Comparison of ENCODE assay signal across 24 cellular contexts in the genomic region with DNA sequence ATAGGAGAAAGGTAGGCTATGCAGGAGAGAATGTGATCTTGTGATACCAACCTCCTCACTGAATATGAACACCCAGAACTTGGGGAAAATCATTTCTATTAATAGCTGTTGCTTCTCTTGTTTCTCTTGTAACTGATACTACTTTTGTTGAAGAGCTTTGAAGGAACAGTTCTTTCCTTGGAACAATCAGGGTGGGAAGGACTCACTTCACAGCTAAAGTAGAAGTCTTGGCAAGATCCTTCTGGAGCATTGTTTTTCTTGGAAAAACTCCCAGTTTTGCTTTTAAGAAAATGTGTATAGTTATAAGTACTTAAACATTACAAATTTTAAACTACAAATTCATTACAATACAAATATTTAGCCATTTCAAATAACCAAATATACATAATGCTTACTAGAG. TPM values are rescaled to one million over a fixed set of nuclear protein-coding genes. Genes with fewer than 3 reads are reported as not detected.
"Had no signal": no experiment of that assay in that cellular context is flagged by ENCODE, and none has a peak within 500 bp of the region (broad histone marks: within the 10 kb centered on the region; RNA-seq: fewer than 3 reads in every experiment).

No MANE protein-coding gene starts in this region.

- H3K4me3 Mint-ChIP-seq: activated CD4-positive, alpha-beta T cell treated with anti-CD3 and anti-CD28 coated beads, Interleukin-2, amount 10 ng/mL, durations not matched to agents 7 days and 5 days; activated CD8-positive, alpha-beta T cell treated with anti-CD3 and anti-CD28 coated beads, Interleukin-2, amount 10 ng/mL, durations not matched to agents 7 days and 5 days; activated T-cell treated with anti-CD3 and anti-CD28 coated beads, Interleukin-2, amount 50 U/mL, for 24 hours; memory B cell; naive thymus-derived CD8-positive, alpha-beta T cell; T-helper 1 cell treated with Interleukin-12 subunit alpha and Interleukin-12 subunit beta and Interleukin-4 antibody, amounts not matched to agents 30 μg/mL and 1 μg/mL, for 36 hours had no signal

- DNase-seq: activated CD4-positive, alpha-beta T cell treated with anti-CD3 and anti-CD28 coated beads, Interleukin-2, amount 10 ng/mL, durations not matched to agents 7 days and 5 days; activated CD8-positive, alpha-beta T cell treated with anti-CD3 and anti-CD28 coated beads, Interleukin-2, amount 10 ng/mL, durations not matched to agents 7 days and 5 days; activated effector memory CD4-positive, alpha-beta T cell treated with anti-CD3 and anti-CD28 coated beads, Interleukin-2, amount 50 U/mL, for 16 hours; activated naive CD4-positive, alpha-beta T cell treated with anti-CD3 and anti-CD28 coated beads, Interleukin-2, amount 50 U/mL, for 16 hours; activated T-cell treated with anti-CD3 and anti-CD28 coated beads, Interleukin-2, amount 50 U/mL, for 24 hours; aorta; caudate nucleus; effector CD4-positive, alpha-beta T cell; foreskin keratinocyte; left ventricle myocardium inferior; mucosa of descending colon; naive thymus-derived CD8-positive, alpha-beta T cell; sigmoid colon; stimulated activated CD4-positive, alpha-beta T cell treated with anti-CD3 and anti-CD28 coated beads, Interleukin-12 subunit alpha, Interleukin-12 subunit beta, amount 100 ng/mL, for 4 hours; stimulated activated CD4-positive, alpha-beta T cell treated with anti-CD3 and anti-CD28 coated beads, Interleukin-1b, Interleukin-23, amount 100 ng/mL, for 48 hours; stimulated activated CD8-positive, alpha-beta memory T cell treated with anti-CD3 and anti-CD28 coated beads, Interleukin-4, amount 100 ng/mL, for 48 hours; stimulated activated naive CD4-positive, alpha-beta T cell had no signal

- H3K4me1 Mint-ChIP-seq: activated CD4-positive, alpha-beta T cell treated with anti-CD3 and anti-CD28 coated beads, Interleukin-2, amount 10 ng/mL, durations not matched to agents 7 days and 5 days; memory B cell; naive thymus-derived CD8-positive, alpha-beta T cell had no signal

- H3K36me3 ChIP-seq: left ventricle myocardium inferior, neutrophil, sigmoid colon had no signal

- ATAC-seq: activated CD4-positive, CD25-positive, alpha-beta regulatory T cell treated with anti-CD3 and anti-CD28 coated beads, Interleukin-2, amount 50 U/mL, for 24 hours; activated CD8-positive, alpha-beta T cell treated with anti-CD3 and anti-CD28 coated beads, Interleukin-2, amount 10 ng/mL, durations not matched to agents 7 days and 5 days; esophagus mucosa; foreskin keratinocyte; mucosa of descending colon; naive thymus-derived CD8-positive, alpha-beta T cell had no signal

- H3K9me3 ChIP-seq: left ventricle myocardium inferior, mucosa of descending colon, neutrophil, sigmoid colon had no signal

- H3K4me3 ChIP-seq: coronary artery, left ventricle myocardium inferior, mucosa of descending colon, sigmoid colon had no signal

- H3K36me3 Mint-ChIP-seq: memory B cell had no signal

- H3K27ac ChIP-seq: coronary artery, foreskin keratinocyte, left ventricle myocardium inferior, neutrophil, parathyroid adenoma, sigmoid colon had no signal

- H3K4me1 ChIP-seq: foreskin keratinocyte, left ventricle myocardium inferior, parathyroid adenoma, sigmoid colon had no signal

- H3K27me3 ChIP-seq: foreskin keratinocyte, neutrophil, sigmoid colon had no signal

- H3K27ac Mint-ChIP-seq: activated CD4-positive, alpha-beta T cell treated with anti-CD3 and anti-CD28 coated beads, Interleukin-2, amount 10 ng/mL, durations not matched to agents 7 days and 5 days; activated CD8-positive, alpha-beta T cell treated with anti-CD3 and anti-CD28 coated beads, Interleukin-2, amount 10 ng/mL, durations not matched to agents 7 days and 5 days; activated T-cell treated with anti-CD3 and anti-CD28 coated beads, Interleukin-2, amount 50 U/mL, for 24 hours; memory B cell; naive thymus-derived CD8-positive, alpha-beta T cell; T-helper 1 cell treated with Interleukin-12 subunit alpha and Interleukin-12 subunit beta and Interleukin-4 antibody, amounts not matched to agents 30 μg/mL and 1 μg/mL, for 36 hours had no signal

- H3K27me3 Mint-ChIP-seq: activated CD4-positive, alpha-beta T cell treated with anti-CD3 and anti-CD28 coated beads, Interleukin-2, amount 10 ng/mL, durations not matched to agents 7 days and 5 days had no signal

- H3K9me3 Mint-ChIP-seq: activated CD4-positive, alpha-beta T cell treated with anti-CD3 and anti-CD28 coated beads, Interleukin-2, amount 10 ng/mL, durations not matched to agents 7 days and 5 days; activated T-cell treated with anti-CD3 and anti-CD28 coated beads, Interleukin-2, amount 50 U/mL, for 24 hours; memory B cell had no signal

RNA-seq across cellular contexts. Expression of gene XK, which starts 19.1 kb away (rescaled TPM):
- total RNA-seq: activated CD8-positive, alpha-beta T cell treated with anti-CD3 and anti-CD28 coated beads, Interleukin-2, amount 10 ng/mL, durations not matched to agents 7 days and 5 days; naive thymus-derived CD8-positive, alpha-beta T cell had no signal
- polyA plus RNA-seq: naive thymus-derived CD8-positive, alpha-beta T cell had no signal
